In genomic region chr11:81331073-81331472, GRCh38 we compare ENCODE assay signal across 22 cellular contexts.
"Had no signal": no experiment of that assay in that cellular context is flagged by ENCODE, and none has a peak within 500 bp of the region (broad histone marks: within the 10 kb centered on the region; RNA-seq: fewer than 3 reads in every experiment).

No MANE protein-coding gene starts in this region.

- ATAC-seq: naive thymus-derived CD8-positive, alpha-beta T cell; natural killer cell treated with Interleukin-12 subunit alpha and Interleukin-12 subunit beta and Interleukin-15 and Interleukin-18, amount 100 ng/mL, for 72 hours; pancreas; right cardiac atrium; sciatic nerve; stimulated activated memory B cell treated with anti-CD40 and anti-IgM and Interleukin-4, amounts not matched to agents 10 μg/mL and 1 μg/mL and 100 μg/mL, for 72 hours; stimulated activated naive CD8-positive, alpha-beta T cell treated with anti-CD3 and anti-CD28 coated beads, Interleukin-15, amount 100 ng/mL, for 72 hours; stimulated activated naive CD8-positive, alpha-beta T cell treated with anti-CD3 and anti-CD28 coated beads, Interleukin-15, Interleukin-2, amounts not matched to agents 100 U/mL and 50 U/mL, for 24 hours had no signal

- DNase-seq: naive thymus-derived CD8-positive, alpha-beta T cell; nephron progenitor cell; nucleus accumbens; pancreas; right cardiac atrium; spleen; stimulated activated CD4-positive, alpha-beta T cell treated with anti-CD3 and anti-CD28 coated beads, Interleukin-12 subunit alpha, Interleukin-12 subunit beta, amount 100 ng/mL, for 4 hours; stimulated activated CD4-positive, alpha-beta T cell treated with anti-CD3 and anti-CD28 coated beads, Interleukin-1b, Interleukin-23, amount 100 ng/mL, for 48 hours; stimulated activated CD4-positive, alpha-beta T cell treated with anti-CD3 and anti-CD28 coated beads, Interleukin-4, amount 100 ng/mL, for 1 hour; stimulated activated CD4-positive, alpha-beta T cell treated with anti-CD3 and anti-CD28 coated beads, Interleukin-4, amount 100 ng/mL, for 4 hours; stimulated activated CD8-positive, alpha-beta memory T cell treated with anti-CD3 and anti-CD28 coated beads, Interleukin-4, amount 100 ng/mL, for 48 hours; stimulated activated naive CD4-positive, alpha-beta T cell; stimulated activated naive CD8-positive, alpha-beta T cell treated with anti-CD3 and anti-CD28 coated beads, Interleukin-15, amount 100 ng/mL, for 72 hours; stimulated activated naive CD8-positive, alpha-beta T cell treated with anti-CD3 and anti-CD28 coated beads, Interleukin-15, Interleukin-2, amounts not matched to agents 100 U/mL and 50 U/mL, for 24 hours; substantia nigra; testis; tibial artery; trophoblast cell; upper lobe of left lung had no signal
